In the genomic region with DNA sequence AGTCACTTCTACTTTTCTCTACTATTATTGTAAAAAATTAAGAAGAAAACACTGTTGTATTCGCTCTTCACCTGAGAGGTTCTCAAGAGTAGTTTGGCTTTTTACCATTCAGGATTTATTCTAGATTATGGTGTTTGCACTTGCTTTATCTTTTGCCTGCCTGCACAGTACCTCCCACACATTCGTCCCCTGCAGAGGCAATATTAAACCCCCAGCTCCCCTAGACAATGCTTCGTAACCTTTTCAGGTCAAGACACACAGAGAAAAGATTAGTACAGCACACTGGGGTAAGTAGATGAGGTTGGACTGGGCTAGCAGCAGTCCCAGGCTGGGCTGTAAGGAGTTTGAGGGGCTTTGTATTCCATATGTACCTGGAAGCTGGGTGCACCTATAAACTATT, we compare ENCODE assay signal across 2 cellular contexts.
A peak's percentile ranks its signal among the peaks of the same experiment; 100 is the strongest.
TF ChIP-seq lines count a peak whose summit lies in the region.

No MANE protein-coding gene starts in this region.

TF ChIP-seq in HCT116, 20 proteins besides CTCF, POLR2A, EP300 and RAD21:
- TF ChIP-seq CBX3 (IDR thresholded peaks at IDR 0.05; ENCODE audit: low read depth), result no peak
- no peak for TF ChIP-seq JUND (IDR thresholded peaks at IDR 0.05)
- no peak for TF ChIP-seq EZH2 (IDR thresholded peaks at IDR 0.05)
- TF ChIP-seq, protein P1, sequence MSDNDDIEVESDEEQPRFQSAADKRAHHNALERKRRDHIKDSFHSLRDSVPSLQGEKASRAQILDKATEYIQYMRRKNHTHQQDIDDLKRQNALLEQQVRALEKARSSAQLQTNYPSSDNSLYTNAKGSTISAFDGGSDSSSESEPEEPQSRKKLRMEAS (IDR thresholded peaks at IDR 0.05), result no peak
- no peak for TF ChIP-seq SP1 (IDR thresholded peaks at IDR 0.05; ENCODE audit: low read depth)
- TF ChIP-seq FOSL1 (IDR thresholded peaks at IDR 0.05; ENCODE audit: low read depth), result no peak
- no peak for TF ChIP-seq EZH2phosphoT487 (IDR thresholded peaks at IDR 0.05; ENCODE audit: borderline replicate concordance)
- TF ChIP-seq CEBPB (IDR thresholded peaks at IDR 0.05; ENCODE audit: low read depth), result no peak

TF ChIP-seq in K562, 482 proteins besides CTCF, POLR2A, EP300 and RAD21 (continues in another document):
- no peak for TF ChIP-seq CBFB (CRISPR knock-in tag; IDR thresholded peaks at IDR 0.05)
- TF ChIP-seq, protein P2, sequence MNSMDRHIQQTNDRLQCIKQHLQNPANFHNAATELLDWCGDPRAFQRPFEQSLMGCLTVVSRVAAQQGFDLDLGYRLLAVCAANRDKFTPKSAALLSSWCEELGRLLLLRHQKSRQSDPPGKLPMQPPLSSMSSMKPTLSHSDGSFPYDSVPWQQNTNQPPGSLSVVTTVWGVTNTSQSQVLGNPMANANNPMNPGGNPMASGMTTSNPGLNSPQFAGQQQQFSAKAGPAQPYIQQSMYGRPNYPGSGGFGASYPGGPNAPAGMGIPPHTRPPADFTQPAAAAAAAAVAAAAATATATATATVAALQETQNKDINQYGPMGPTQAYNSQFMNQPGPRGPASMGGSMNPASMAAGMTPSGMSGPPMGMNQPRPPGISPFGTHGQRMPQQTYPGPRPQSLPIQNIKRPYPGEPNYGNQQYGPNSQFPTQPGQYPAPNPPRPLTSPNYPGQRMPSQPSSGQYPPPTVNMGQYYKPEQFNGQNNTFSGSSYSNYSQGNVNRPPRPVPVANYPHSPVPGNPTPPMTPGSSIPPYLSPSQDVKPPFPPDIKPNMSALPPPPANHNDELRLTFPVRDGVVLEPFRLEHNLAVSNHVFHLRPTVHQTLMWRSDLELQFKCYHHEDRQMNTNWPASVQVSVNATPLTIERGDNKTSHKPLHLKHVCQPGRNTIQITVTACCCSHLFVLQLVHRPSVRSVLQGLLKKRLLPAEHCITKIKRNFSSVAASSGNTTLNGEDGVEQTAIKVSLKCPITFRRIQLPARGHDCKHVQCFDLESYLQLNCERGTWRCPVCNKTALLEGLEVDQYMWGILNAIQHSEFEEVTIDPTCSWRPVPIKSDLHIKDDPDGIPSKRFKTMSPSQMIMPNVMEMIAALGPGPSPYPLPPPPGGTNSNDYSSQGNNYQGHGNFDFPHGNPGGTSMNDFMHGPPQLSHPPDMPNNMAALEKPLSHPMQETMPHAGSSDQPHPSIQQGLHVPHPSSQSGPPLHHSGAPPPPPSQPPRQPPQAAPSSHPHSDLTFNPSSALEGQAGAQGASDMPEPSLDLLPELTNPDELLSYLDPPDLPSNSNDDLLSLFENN (IDR thresholded peaks at IDR 0.05; ENCODE audit: low read depth in 2 of 2, low read length in 2 of 2), result 0 out of 4 replicates have a peak, but pooled peaks of 1 of the 2 experiments have one; percentile 25
- TF ChIP-seq, protein P3, sequence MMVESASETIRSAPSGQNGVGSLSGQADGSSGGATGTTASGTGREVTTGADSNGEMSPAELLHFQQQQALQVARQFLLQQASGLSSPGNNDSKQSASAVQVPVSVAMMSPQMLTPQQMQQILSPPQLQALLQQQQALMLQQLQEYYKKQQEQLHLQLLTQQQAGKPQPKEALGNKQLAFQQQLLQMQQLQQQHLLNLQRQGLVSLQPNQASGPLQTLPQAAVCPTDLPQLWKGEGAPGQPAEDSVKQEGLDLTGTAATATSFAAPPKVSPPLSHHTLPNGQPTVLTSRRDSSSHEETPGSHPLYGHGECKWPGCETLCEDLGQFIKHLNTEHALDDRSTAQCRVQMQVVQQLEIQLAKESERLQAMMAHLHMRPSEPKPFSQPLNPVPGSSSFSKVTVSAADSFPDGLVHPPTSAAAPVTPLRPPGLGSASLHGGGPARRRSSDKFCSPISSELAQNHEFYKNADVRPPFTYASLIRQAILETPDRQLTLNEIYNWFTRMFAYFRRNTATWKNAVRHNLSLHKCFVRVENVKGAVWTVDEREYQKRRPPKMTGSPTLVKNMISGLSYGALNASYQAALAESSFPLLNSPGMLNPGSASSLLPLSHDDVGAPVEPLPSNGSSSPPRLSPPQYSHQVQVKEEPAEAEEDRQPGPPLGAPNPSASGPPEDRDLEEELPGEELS (CRISPR knock-in tag; IDR thresholded peaks at IDR 0.05; ENCODE audit: borderline replicate concordance), result no peak
- TF ChIP-seq SREBF2 (CRISPR knock-in tag; IDR thresholded peaks at IDR 0.05), result no peak
- TF ChIP-seq ZC3H8 (IDR thresholded peaks at IDR 0.05), result no peak
- peak; percentile 39 to 87; a peak in 2 of 4 replicates for TF ChIP-seq RCOR1 (IDR thresholded peaks at IDR 0.05; ENCODE audit: borderline replicate concordance in 1 of 2, low read depth in 2 of 2, low read length in 2 of 2)
- no peak for TF ChIP-seq SPI1 (IDR thresholded peaks at IDR 0.05; ENCODE audit: borderline replicate concordance, low read depth, low read length)
- TF ChIP-seq CC2D1A (IDR thresholded peaks at IDR 0.05), result no peak
- TF ChIP-seq TEAD1 (CRISPR knock-in tag; IDR thresholded peaks at IDR 0.05), result no peak
- TF ChIP-seq, protein P4, sequence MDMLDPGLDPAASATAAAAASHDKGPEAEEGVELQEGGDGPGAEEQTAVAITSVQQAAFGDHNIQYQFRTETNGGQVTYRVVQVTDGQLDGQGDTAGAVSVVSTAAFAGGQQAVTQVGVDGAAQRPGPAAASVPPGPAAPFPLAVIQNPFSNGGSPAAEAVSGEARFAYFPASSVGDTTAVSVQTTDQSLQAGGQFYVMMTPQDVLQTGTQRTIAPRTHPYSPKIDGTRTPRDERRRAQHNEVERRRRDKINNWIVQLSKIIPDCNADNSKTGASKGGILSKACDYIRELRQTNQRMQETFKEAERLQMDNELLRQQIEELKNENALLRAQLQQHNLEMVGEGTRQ (CRISPR knock-in tag; IDR thresholded peaks at IDR 0.05), result no peak
- no peak for TF ChIP-seq ZNF551 (CRISPR knock-in tag; IDR thresholded peaks at IDR 0.05)
- no peak for TF ChIP-seq ZNF197 (CRISPR knock-in tag; IDR thresholded peaks at IDR 0.05; ENCODE audit: low read depth)
- no peak for TF ChIP-seq FOXJ3 (CRISPR knock-in tag; IDR thresholded peaks at IDR 0.05)
- TF ChIP-seq, protein P5, sequence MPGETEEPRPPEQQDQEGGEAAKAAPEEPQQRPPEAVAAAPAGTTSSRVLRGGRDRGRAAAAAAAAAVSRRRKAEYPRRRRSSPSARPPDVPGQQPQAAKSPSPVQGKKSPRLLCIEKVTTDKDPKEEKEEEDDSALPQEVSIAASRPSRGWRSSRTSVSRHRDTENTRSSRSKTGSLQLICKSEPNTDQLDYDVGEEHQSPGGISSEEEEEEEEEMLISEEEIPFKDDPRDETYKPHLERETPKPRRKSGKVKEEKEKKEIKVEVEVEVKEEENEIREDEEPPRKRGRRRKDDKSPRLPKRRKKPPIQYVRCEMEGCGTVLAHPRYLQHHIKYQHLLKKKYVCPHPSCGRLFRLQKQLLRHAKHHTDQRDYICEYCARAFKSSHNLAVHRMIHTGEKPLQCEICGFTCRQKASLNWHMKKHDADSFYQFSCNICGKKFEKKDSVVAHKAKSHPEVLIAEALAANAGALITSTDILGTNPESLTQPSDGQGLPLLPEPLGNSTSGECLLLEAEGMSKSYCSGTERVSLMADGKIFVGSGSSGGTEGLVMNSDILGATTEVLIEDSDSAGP (CRISPR knock-in tag; IDR thresholded peaks at IDR 0.05), result no peak
- no peak for TF ChIP-seq SIRT6 (IDR thresholded peaks at IDR 0.05; ENCODE audit: low read depth, low read length)
- TF ChIP-seq FOXA3 (CRISPR knock-in tag; conservative IDR thresholded peaks at IDR 0.05 in 1 of 2, IDR thresholded peaks at IDR 0.05 in 1 of 2), result peak; percentile 29 to 36; a peak in 1 of 4 replicates
- TF ChIP-seq, protein P6, sequence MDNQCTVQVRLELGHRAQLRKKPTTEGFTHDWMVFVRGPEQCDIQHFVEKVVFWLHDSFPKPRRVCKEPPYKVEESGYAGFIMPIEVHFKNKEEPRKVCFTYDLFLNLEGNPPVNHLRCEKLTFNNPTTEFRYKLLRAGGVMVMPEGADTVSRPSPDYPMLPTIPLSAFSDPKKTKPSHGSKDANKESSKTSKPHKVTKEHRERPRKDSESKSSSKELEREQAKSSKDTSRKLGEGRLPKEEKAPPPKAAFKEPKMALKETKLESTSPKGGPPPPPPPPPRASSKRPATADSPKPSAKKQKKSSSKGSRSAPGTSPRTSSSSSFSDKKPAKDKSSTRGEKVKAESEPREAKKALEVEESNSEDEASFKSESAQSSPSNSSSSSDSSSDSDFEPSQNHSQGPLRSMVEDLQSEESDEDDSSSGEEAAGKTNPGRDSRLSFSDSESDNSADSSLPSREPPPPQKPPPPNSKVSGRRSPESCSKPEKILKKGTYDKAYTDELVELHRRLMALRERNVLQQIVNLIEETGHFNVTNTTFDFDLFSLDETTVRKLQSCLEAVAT (IDR thresholded peaks at IDR 0.05), result no peak
- no peak for TF ChIP-seq ZNF717 (CRISPR knock-in tag; IDR thresholded peaks at IDR 0.05)
- TF ChIP-seq ZNF133 (CRISPR knock-in tag; IDR thresholded peaks at IDR 0.05), result no peak
- TF ChIP-seq GATAD2A (IDR thresholded peaks at IDR 0.05), result no peak
- TF ChIP-seq SETDB1 (IDR thresholded peaks at IDR 0.05; ENCODE audit: low read length), result no peak
- TF ChIP-seq, protein P7, sequence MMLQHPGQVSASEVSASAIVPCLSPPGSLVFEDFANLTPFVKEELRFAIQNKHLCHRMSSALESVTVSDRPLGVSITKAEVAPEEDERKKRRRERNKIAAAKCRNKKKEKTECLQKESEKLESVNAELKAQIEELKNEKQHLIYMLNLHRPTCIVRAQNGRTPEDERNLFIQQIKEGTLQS (IDR thresholded peaks at IDR 0.05), result no peak
- TF ChIP-seq, protein P7 (CRISPR knock-in tag; conservative IDR thresholded peaks at IDR 0.05), result no peak
- TF ChIP-seq CBX2 (IDR thresholded peaks at IDR 0.05; ENCODE audit: insufficient read depth, low read length, poor library complexity, severe bottlenecking), result no peak
- TF ChIP-seq XRCC4 (IDR thresholded peaks at IDR 0.05; ENCODE audit: extremely low read depth, insufficient read depth, insufficient read length), result no peak
- no peak for TF ChIP-seq ZNF699 (CRISPR knock-in tag; IDR thresholded peaks at IDR 0.05; ENCODE audit: insufficient replicate concordance)
- TF ChIP-seq, protein P8, sequence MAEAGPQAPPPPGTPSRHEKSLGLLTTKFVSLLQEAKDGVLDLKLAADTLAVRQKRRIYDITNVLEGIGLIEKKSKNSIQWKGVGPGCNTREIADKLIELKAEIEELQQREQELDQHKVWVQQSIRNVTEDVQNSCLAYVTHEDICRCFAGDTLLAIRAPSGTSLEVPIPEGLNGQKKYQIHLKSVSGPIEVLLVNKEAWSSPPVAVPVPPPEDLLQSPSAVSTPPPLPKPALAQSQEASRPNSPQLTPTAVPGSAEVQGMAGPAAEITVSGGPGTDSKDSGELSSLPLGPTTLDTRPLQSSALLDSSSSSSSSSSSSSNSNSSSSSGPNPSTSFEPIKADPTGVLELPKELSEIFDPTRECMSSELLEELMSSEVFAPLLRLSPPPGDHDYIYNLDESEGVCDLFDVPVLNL (CRISPR knock-in tag; IDR thresholded peaks at IDR 0.05; ENCODE audit: low read depth), result no peak
- TF ChIP-seq MTA2 (IDR thresholded peaks at IDR 0.05; ENCODE audit: low read depth), result peak; percentile 30; the same call in 1 of the 2 replicates
- TF ChIP-seq FOXK2 (conservative IDR thresholded peaks at IDR 0.05 in 1 of 2, IDR thresholded peaks at IDR 0.05 in 1 of 2; ENCODE audit: low read depth in 2 of 2), result no peak
- TF ChIP-seq NCOR1 (IDR thresholded peaks at IDR 0.05), result peak; percentile 72
- TF ChIP-seq HDAC1 (IDR thresholded peaks at IDR 0.05), result peak in 1 of 2 experiments; percentile 52; a peak in 2 of 4 replicates
- no peak for TF ChIP-seq RAD51 (IDR thresholded peaks at IDR 0.05; ENCODE audit: borderline replicate concordance, low read depth)
- TF ChIP-seq, protein P9, sequence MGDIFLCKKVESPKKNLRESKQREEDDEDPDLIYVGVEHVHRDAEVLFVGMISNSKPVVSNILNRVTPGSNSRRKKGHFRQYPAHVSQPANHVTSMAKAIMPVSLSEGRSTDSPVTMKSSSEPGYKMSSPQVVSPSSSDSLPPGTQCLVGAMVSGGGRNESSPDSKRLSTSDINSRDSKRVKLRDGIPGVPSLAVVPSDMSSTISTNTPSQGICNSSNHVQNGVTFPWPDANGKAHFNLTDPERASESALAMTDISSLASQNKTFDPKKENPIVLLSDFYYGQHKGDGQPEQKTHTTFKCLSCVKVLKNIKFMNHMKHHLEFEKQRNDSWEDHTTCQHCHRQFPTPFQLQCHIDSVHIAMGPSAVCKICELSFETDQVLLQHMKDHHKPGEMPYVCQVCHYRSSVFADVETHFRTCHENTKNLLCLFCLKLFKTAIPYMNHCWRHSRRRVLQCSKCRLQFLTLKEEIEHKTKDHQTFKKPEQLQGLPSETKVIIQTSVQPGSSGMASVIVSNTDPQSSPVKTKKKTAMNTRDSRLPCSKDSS (IDR thresholded peaks at IDR 0.05; ENCODE audit: low read depth, partially characterized antibody), result no peak
- TF ChIP-seq, protein P10, sequence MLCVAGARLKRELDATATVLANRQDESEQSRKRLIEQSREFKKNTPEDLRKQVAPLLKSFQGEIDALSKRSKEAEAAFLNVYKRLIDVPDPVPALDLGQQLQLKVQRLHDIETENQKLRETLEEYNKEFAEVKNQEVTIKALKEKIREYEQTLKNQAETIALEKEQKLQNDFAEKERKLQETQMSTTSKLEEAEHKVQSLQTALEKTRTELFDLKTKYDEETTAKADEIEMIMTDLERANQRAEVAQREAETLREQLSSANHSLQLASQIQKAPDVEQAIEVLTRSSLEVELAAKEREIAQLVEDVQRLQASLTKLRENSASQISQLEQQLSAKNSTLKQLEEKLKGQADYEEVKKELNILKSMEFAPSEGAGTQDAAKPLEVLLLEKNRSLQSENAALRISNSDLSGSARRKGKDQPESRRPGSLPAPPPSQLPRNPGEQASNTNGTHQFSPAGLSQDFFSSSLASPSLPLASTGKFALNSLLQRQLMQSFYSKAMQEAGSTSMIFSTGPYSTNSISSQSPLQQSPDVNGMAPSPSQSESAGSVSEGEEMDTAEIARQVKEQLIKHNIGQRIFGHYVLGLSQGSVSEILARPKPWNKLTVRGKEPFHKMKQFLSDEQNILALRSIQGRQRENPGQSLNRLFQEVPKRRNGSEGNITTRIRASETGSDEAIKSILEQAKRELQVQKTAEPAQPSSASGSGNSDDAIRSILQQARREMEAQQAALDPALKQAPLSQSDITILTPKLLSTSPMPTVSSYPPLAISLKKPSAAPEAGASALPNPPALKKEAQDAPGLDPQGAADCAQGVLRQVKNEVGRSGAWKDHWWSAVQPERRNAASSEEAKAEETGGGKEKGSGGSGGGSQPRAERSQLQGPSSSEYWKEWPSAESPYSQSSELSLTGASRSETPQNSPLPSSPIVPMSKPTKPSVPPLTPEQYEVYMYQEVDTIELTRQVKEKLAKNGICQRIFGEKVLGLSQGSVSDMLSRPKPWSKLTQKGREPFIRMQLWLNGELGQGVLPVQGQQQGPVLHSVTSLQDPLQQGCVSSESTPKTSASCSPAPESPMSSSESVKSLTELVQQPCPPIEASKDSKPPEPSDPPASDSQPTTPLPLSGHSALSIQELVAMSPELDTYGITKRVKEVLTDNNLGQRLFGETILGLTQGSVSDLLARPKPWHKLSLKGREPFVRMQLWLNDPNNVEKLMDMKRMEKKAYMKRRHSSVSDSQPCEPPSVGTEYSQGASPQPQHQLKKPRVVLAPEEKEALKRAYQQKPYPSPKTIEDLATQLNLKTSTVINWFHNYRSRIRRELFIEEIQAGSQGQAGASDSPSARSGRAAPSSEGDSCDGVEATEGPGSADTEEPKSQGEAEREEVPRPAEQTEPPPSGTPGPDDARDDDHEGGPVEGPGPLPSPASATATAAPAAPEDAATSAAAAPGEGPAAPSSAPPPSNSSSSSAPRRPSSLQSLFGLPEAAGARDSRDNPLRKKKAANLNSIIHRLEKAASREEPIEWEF (CRISPR knock-in tag; IDR thresholded peaks at IDR 0.05), result no peak
- no peak for TF ChIP-seq CREB1 (IDR thresholded peaks at IDR 0.05)
- no peak for TF ChIP-seq CREB1 (CRISPR knock-in tag; IDR thresholded peaks at IDR 0.05)
- TF ChIP-seq CHD4 (IDR thresholded peaks at IDR 0.05; ENCODE audit: insufficient read depth, insufficient replicate concordance, low read depth, low read length, poor library complexity, severe bottlenecking), result no peak
- no peak for TF ChIP-seq TARDBP (IDR thresholded peaks at IDR 0.05)
